In genomic region chr20:23475395-23475794, GRCh38 we compare ENCODE assay signal across 2 cellular contexts.
TF ChIP-seq lines count a peak whose summit lies in the region.

No MANE protein-coding gene starts in this region.

TF ChIP-seq in A549, 52 proteins besides CTCF, POLR2A, EP300 and RAD21:
- TF ChIP-seq FOSL2 (IDR thresholded peaks at IDR 0.05): no peak
- TF ChIP-seq FOSL2 (CRISPR knock-in tag; IDR thresholded peaks at IDR 0.05): no peak
- TF ChIP-seq HES2 (IDR thresholded peaks at IDR 0.05): no peak
- TF ChIP-seq RARB (CRISPR knock-in tag; IDR thresholded peaks at IDR 0.05): no peak
- no peak for TF ChIP-seq CEBPB (IDR thresholded peaks at IDR 0.05)
- TF ChIP-seq MAZ (IDR thresholded peaks at IDR 0.05; ENCODE audit: borderline replicate concordance, low read depth, low read length): no peak
- no peak for TF ChIP-seq SREBF2 (IDR thresholded peaks at IDR 0.05)
- TF ChIP-seq ZC3H11A (IDR thresholded peaks at IDR 0.05): no peak
- TF ChIP-seq BCL3 (IDR thresholded peaks at IDR 0.05): no peak
- no peak for TF ChIP-seq SMC3 (IDR thresholded peaks at IDR 0.05)
- no peak for TF ChIP-seq CHD2 (IDR thresholded peaks at IDR 0.05; ENCODE audit: low read length, partially characterized antibody)
- no peak for TF ChIP-seq TFCP2L1 (CRISPR knock-in tag; IDR thresholded peaks at IDR 0.05)
- TF ChIP-seq ESRRA (IDR thresholded peaks at IDR 0.05; ENCODE audit: borderline replicate concordance, low read length): no peak
- no peak for TF ChIP-seq NFE2L2 (conservative IDR thresholded peaks at IDR 0.05; ENCODE audit: low read length)
- no peak for TF ChIP-seq MYC (IDR thresholded peaks at IDR 0.05; ENCODE audit: borderline replicate concordance, low read length)
- TF ChIP-seq HMGXB4 (CRISPR knock-in tag; IDR thresholded peaks at IDR 0.05; ENCODE audit: borderline replicate concordance): no peak
- no peak for TF ChIP-seq ZFP36 (IDR thresholded peaks at IDR 0.05; ENCODE audit: borderline replicate concordance, partially characterized antibody)
- TF ChIP-seq EHMT2 (IDR thresholded peaks at IDR 0.05; ENCODE audit: low read depth): no peak

TF ChIP-seq in K562, 482 proteins besides CTCF, POLR2A, EP300 and RAD21:
- TF ChIP-seq AFF4 (CRISPR knock-in tag; IDR thresholded peaks at IDR 0.05): no peak
- TF ChIP-seq ELF1 (tag; IDR thresholded peaks at IDR 0.05): no peak
- no peak for TF ChIP-seq KDM2B (CRISPR knock-in tag; IDR thresholded peaks at IDR 0.05)
- TF ChIP-seq ZBTB5 (IDR thresholded peaks at IDR 0.05): no peak
- TF ChIP-seq MGA (IDR thresholded peaks at IDR 0.05): no peak
